In genomic region chr6:11772109-11772830, GRCh38 we compare ENCODE assay signal across 10 cellular contexts. TPM values are rescaled to one million over a fixed set of nuclear protein-coding genes. Genes with fewer than 3 reads are reported as not detected.
DNase-seq lines count a peak whose midpoint lies in the region; ATAC-seq and TF ChIP-seq lines count a peak whose summit lies in the region.
"Had no signal": no experiment of that assay in that cellular context is flagged by ENCODE, and none has a peak within 500 bp of the region (broad histone marks: within the 10 kb centered on the region; RNA-seq: fewer than 3 reads in every experiment).

No MANE protein-coding gene starts in this region.

- TF ChIP-seq EP300 in sigmoid colon (IDR thresholded peaks at IDR 0.05): no peak

- H3K9me3 ChIP-seq in sigmoid colon: no peaks in the 10 kb centered on the region

- no peaks in the 10 kb centered on the region for H3K27me3 ChIP-seq in sigmoid colon

- H3K4me1 ChIP-seq in sigmoid colon: peaks cover 0 to 39% (median 20%) of the 10 kb centered on the region in 4 donors

- WGBS in sigmoid colon, 2 donors: 93% methylated on average over 10 of the region's 10 CpGs

- H3K27ac ChIP-seq in sigmoid colon: peak overlapping the region; percentile 75 to 83 (median 80)

- DNase-seq in GM04504 (ENCODE audit: low read depth): peak; percentile 81
- DNase-seq in NOMO-1 treated with DMSO at 0.1 percent for 48 hours (lab: John Stamatoyannopoulos, UW; ENCODE audit: unreplicated experiment): peak; percentile 63
- DNase-seq in epithelial cell of proximal tubule (ENCODE audit: low read depth): peak; percentile 93
- peak; percentile 74 for DNase-seq in sigmoid colon
- DNase-seq in NCI-H2171 (lab: John Stamatoyannopoulos, UW): no peak
- no peak for DNase-seq in activated gamma-delta T cell treated with Interleukin-2 at 50 U/mL for 16 hours
- DNase-seq: caudate nucleus, T-cell had no signal

- intact Hi-C loops in sigmoid colon (cut with DNase I): no loop called here

- no peak for TF ChIP-seq POLR2A in sigmoid colon (IDR thresholded peaks at IDR 0.05)

- no peaks in the 10 kb centered on the region for H3K36me3 ChIP-seq in sigmoid colon

- TF ChIP-seq CTCF in epithelial cell of proximal tubule (conservative IDR thresholded peaks at IDR 0.05; ENCODE audit: low read depth, low read length) (no peak), sigmoid colon (IDR thresholded peaks at IDR 0.05) (no peak)

- ATAC-seq in GM18867 (IDR thresholded peaks at IDR 0.05; ENCODE audit: unreplicated experiment): no peak
- ATAC-seq in HG02571 (IDR thresholded peaks at IDR 0.05; ENCODE audit: unreplicated experiment): no peak
- ATAC-seq: T-cell had no signal

- H3K4me3 ChIP-seq in epithelial cell of proximal tubule (ENCODE audit: low read depth, low read length) (no peak overlapping the region), sigmoid colon (no peak overlapping the region)

RNA-seq across cellular contexts. Expression of gene ADTRP, which starts 6.3 kb away (rescaled TPM):
- total RNA-seq in epithelial cell of proximal tubule (0.12 and 0.58 TPM in 2 replicates), sigmoid colon (under 1 TPM in 1 of 4 donors, not detected in 3; 0.36 TPM)
- 10 to 100 TPM; 27.6 to 86.9 (median 34.7) TPM for polyA plus RNA-seq in sigmoid colon

Comparison
In these comparisons a context has a peak if more than half of its experiments do, and no peak if none do; other contexts are left out.
1. DNase-seq: peak in GM04504 (single experiment), NOMO-1 treated with DMSO at 0.1 percent for 48 hours (single experiment), epithelial cell of proximal tubule (single experiment) and sigmoid colon (single experiment); none in NCI-H2171 (single experiment) and activated gamma-delta T cell treated with Interleukin-2 at 50 U/mL for 16 hours (single experiment).